In genomic region chr20:8144282-8145245, GRCh38 we compare ENCODE assay signal across 1 cellular context.
A peak's percentile ranks its signal among the peaks of the same experiment; 100 is the strongest.
TF ChIP-seq lines count a peak whose summit lies in the region.

No MANE protein-coding gene starts in this region.

TF ChIP-seq in HepG2, 621 proteins besides CTCF, POLR2A, EP300 and RAD21 (continued from another document and continues in another):
- TF ChIP-seq TSC22D2 (CRISPR knock-in tag; IDR thresholded peaks at IDR 0.05; ENCODE audit: borderline replicate concordance) (no peak; the same call in 1 of the 2 replicates), ZNF709 (CRISPR knock-in tag; IDR thresholded peaks at IDR 0.05) (peak; percentile 63; the same call in 1 of the 2 replicates), ZNF543 (CRISPR knock-in tag; IDR thresholded peaks at IDR 0.05) (0 out of 2 replicates have a peak, but pooled peaks have one; percentile 49), ZNF597 (CRISPR knock-in tag; IDR thresholded peaks at IDR 0.05) (no peak), ISL2 (CRISPR knock-in tag; IDR thresholded peaks at IDR 0.05) (peak; percentile 98), ATAD3A (CRISPR knock-in tag; IDR thresholded peaks at IDR 0.05) (no peak), MAF1 (CRISPR knock-in tag; IDR thresholded peaks at IDR 0.05; ENCODE audit: borderline replicate concordance) (no peak), MAZ (IDR thresholded peaks at IDR 0.05; ENCODE audit: borderline replicate concordance, low read depth, low read length) (peak; percentile 70; the same call in 1 of the 2 replicates), MAZ (CRISPR knock-in tag; IDR thresholded peaks at IDR 0.05; ENCODE audit: low read depth) (peak; percentile 98), ZBTB10 (CRISPR knock-in tag; IDR thresholded peaks at IDR 0.05; ENCODE audit: borderline replicate concordance) (no peak), ATM (IDR thresholded peaks at IDR 0.05; ENCODE audit: borderline replicate concordance) (no peak), TEAD2 (CRISPR knock-in tag; IDR thresholded peaks at IDR 0.05) (no peak), PRDM10 (CRISPR knock-in tag; IDR thresholded peaks at IDR 0.05; ENCODE audit: low read depth) (peak; percentile 88), ZNF737 (CRISPR knock-in tag; IDR thresholded peaks at IDR 0.05; ENCODE audit: borderline replicate concordance) (no peak; the same call in 1 of the 2 replicates), ZNF557 (CRISPR knock-in tag; IDR thresholded peaks at IDR 0.05) (peak; percentile 18; the same call in 1 of the 2 replicates), POLR2G (IDR thresholded peaks at IDR 0.05; ENCODE audit: low read depth, low read length) (no peak), SP4 (CRISPR knock-in tag; IDR thresholded peaks at IDR 0.05) (peak; percentile 57; the same call in 1 of the 2 replicates), ZNF558 (CRISPR knock-in tag; IDR thresholded peaks at IDR 0.05; ENCODE audit: borderline replicate concordance) (peak; percentile 79; the same call in 1 of the 2 replicates), ZEB1 (IDR thresholded peaks at IDR 0.05; ENCODE audit: insufficient replicate concordance, low read depth) (peak; percentile 81), HDAC2 (CRISPR knock-in tag; IDR thresholded peaks at IDR 0.05) (peak; percentile 100), ATF6 (CRISPR knock-in tag; conservative IDR thresholded peaks at IDR 0.05) (0 out of 2 replicates have a peak, but pooled peaks have one; percentile 67), ZSCAN25 (CRISPR knock-in tag; IDR thresholded peaks at IDR 0.05) (0 out of 2 replicates have a peak, but pooled peaks have one; percentile 54), NCOA2 (CRISPR knock-in tag; IDR thresholded peaks at IDR 0.05) (peak; percentile 99), ZNF616 (CRISPR knock-in tag; IDR thresholded peaks at IDR 0.05; ENCODE audit: low read depth) (no peak), MYNN (CRISPR knock-in tag; IDR thresholded peaks at IDR 0.05; ENCODE audit: low read depth) (peak; percentile 36; the same call in 1 of the 2 replicates), PRDM15 (CRISPR knock-in tag; IDR thresholded peaks at IDR 0.05) (no peak), LCORL (IDR thresholded peaks at IDR 0.05) (peak; percentile 78), LCORL (CRISPR knock-in tag; IDR thresholded peaks at IDR 0.05) (peak; percentile 99), SIN3B (IDR thresholded peaks at IDR 0.05; ENCODE audit: low read length) (peak; percentile 79), ZNF33A (CRISPR knock-in tag; IDR thresholded peaks at IDR 0.05; ENCODE audit: borderline replicate concordance) (0 out of 2 replicates have a peak, but pooled peaks have one; percentile 66), SP5 (CRISPR knock-in tag; IDR thresholded peaks at IDR 0.05; ENCODE audit: borderline replicate concordance, low read depth) (peak; percentile 26; the same call in 1 of the 2 replicates), PHF20 (CRISPR knock-in tag; IDR thresholded peaks at IDR 0.05) (peak; percentile 53; the same call in 1 of the 2 replicates), ZNF878 (CRISPR knock-in tag; IDR thresholded peaks at IDR 0.05) (peak; percentile 97), CCDC6 (CRISPR knock-in tag; IDR thresholded peaks at IDR 0.05) (peak; percentile 98; the same call in 1 of the 2 replicates), NFKBIZ (CRISPR knock-in tag; IDR thresholded peaks at IDR 0.05) (peak; percentile 99), IRX3 (CRISPR knock-in tag; IDR thresholded peaks at IDR 0.05; ENCODE audit: borderline replicate concordance, low read depth) (peak; percentile 78; the same call in 1 of the 2 replicates), KDM1A (CRISPR knock-in tag; IDR thresholded peaks at IDR 0.05) (peak; percentile 99), TBX3 (IDR thresholded peaks at IDR 0.05; ENCODE audit: borderline replicate concordance) (peak; percentile 97), ASH2L (IDR thresholded peaks at IDR 0.05; ENCODE audit: insufficient read length, low read depth, low read length) (peak; percentile 97), CSRNP1 (CRISPR knock-in tag; IDR thresholded peaks at IDR 0.05) (peak; percentile 60; the same call in 1 of the 2 replicates)
- TF ChIP-seq, protein P1, sequence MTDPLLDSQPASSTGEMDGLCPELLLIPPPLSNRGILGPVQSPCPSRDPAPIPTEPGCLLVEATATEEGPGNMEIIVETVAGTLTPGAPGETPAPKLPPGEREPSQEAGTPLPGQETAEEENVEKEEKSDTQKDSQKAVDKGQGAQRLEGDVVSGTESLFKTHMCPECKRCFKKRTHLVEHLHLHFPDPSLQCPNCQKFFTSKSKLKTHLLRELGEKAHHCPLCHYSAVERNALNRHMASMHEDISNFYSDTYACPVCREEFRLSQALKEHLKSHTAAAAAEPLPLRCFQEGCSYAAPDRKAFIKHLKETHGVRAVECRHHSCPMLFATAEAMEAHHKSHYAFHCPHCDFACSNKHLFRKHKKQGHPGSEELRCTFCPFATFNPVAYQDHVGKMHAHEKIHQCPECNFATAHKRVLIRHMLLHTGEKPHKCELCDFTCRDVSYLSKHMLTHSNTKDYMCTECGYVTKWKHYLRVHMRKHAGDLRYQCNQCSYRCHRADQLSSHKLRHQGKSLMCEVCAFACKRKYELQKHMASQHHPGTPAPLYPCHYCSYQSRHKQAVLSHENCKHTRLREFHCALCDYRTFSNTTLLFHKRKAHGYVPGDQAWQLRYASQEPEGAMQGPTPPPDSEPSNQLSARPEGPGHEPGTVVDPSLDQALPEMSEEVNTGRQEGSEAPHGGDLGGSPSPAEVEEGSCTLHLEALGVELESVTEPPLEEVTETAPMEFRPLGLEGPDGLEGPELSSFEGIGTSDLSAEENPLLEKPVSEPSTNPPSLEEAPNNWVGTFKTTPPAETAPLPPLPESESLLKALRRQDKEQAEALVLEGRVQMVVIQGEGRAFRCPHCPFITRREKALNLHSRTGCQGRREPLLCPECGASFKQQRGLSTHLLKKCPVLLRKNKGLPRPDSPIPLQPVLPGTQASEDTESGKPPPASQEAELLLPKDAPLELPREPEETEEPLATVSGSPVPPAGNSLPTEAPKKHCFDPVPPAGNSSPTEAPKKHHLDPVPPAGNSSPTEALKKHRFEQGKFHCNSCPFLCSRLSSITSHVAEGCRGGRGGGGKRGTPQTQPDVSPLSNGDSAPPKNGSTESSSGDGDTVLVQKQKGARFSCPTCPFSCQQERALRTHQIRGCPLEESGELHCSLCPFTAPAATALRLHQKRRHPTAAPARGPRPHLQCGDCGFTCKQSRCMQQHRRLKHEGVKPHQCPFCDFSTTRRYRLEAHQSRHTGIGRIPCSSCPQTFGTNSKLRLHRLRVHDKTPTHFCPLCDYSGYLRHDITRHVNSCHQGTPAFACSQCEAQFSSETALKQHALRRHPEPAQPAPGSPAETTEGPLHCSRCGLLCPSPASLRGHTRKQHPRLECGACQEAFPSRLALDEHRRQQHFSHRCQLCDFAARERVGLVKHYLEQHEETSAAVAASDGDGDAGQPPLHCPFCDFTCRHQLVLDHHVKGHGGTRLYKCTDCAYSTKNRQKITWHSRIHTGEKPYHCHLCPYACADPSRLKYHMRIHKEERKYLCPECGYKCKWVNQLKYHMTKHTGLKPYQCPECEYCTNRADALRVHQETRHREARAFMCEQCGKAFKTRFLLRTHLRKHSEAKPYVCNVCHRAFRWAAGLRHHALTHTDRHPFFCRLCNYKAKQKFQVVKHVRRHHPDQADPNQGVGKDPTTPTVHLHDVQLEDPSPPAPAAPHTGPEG (CRISPR knock-in tag; IDR thresholded peaks at IDR 0.05) = 0 out of 2 replicates have a peak, but pooled peaks have one; percentile 79
